In the genomic region with DNA sequence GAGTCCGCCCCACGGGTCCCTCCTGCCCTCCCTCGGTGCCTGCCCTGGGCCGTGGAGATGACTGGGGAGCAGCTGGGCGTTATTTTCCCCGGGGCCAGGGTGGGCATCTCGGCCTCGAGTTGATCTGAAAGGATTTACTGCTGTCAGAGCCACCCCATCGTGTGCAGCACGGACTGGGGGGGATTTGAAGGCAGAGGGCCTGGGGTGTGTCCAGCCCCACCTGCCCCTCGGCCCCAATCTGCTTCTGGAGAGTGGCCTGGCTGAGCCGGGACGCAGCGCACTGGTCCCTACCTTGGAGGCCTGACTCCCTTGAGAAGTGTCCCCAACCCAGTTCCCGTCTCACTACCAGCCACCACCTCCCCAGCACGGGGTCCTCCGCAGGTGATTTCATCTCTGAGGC, we compare ENCODE assay signal across 10 cellular contexts.
"Had no signal": no experiment of that assay in that cellular context is flagged by ENCODE, and none has a peak within 500 bp of the region (broad histone marks: within the 10 kb centered on the region; RNA-seq: fewer than 3 reads in every experiment).

No MANE protein-coding gene starts in this region.

- H3K36me3 ChIP-seq: adrenal gland, esophagus muscularis mucosa had no signal

- DNase-seq: activated CD4-positive, alpha-beta memory T cell treated with anti-CD3 and anti-CD28 coated beads, Interleukin-2, amount 10 ng/mL, durations not matched to agents 7 days and 5 days; activated effector memory CD4-positive, alpha-beta T cell treated with Interleukin-2 at 50 U/mL for 16 hours; activated naive CD4-positive, alpha-beta T cell treated with anti-CD3 and anti-CD28 coated beads, Interleukin-2, amount 50 U/mL, for 16 hours; activated T-cell treated with anti-CD3 and anti-CD28 coated beads, Interleukin-2, amount 50 U/mL, for 24 hours; nephron progenitor cell; T-cell; tibial artery had no signal

- H3K4me3 ChIP-seq: adrenal gland, esophagus muscularis mucosa, tibial artery had no signal

- H3K9me3 ChIP-seq: adrenal gland, esophagus muscularis mucosa, tibial artery had no signal

- H3K27me3 ChIP-seq: adrenal gland, esophagus muscularis mucosa, tibial artery had no signal

- ATAC-seq: stimulated activated memory B cell treated with anti-CD40 and anti-IgM and Interleukin-4, amounts not matched to agents 10 μg/mL and 1 μg/mL and 100 μg/mL, for 72 hours; T-cell had no signal
